ENCODE assay signal across 12 cellular contexts in genomic region chr15:67104453-67104852, GRCh38. TPM values are rescaled to one million over a fixed set of nuclear protein-coding genes. Genes with fewer than 3 reads are reported as not detected.
DNase-seq lines count a peak whose midpoint lies in the region; ATAC-seq and TF ChIP-seq lines count a peak whose summit lies in the region.
"Had no signal": no experiment of that assay in that cellular context is flagged by ENCODE, and none has a peak within 500 bp of the region (broad histone marks: within the 10 kb centered on the region; RNA-seq: fewer than 3 reads in every experiment).

No MANE protein-coding gene starts in this region.

- H3K36me3 Mint-ChIP-seq in CD8-positive, alpha-beta T cell, result no peaks in the 10 kb centered on the region

- WGBS in sigmoid colon, 2 donors, result 66 to 82% methylated on average over 8 of the region's 8 CpGs

- H3K9me3 Mint-ChIP-seq in CD8-positive, alpha-beta T cell, result no peaks in the 10 kb centered on the region
- H3K9me3 Mint-ChIP-seq: IgD-negative memory B cell had no signal

- no peak for TF ChIP-seq EP300 in sigmoid colon (IDR thresholded peaks at IDR 0.05)

- DNase-seq in CD8-positive, alpha-beta T cell, result no peak
- DNase-seq in Peyer's patch, result no peak
- no peak for DNase-seq in foreskin keratinocyte
- DNase-seq in sigmoid colon, result no peak
- DNase-seq in glomerular visceral epithelial cell (ENCODE audit: extremely low spot score), result no peak
- no peak for DNase-seq in activated CD4-positive, alpha-beta T cell treated with anti-CD3 and anti-CD28 coated beads for 1 hour
- DNase-seq in pons (ENCODE audit: low spot score), result no peak
- DNase-seq: DMS53, NCI-H2081 had no signal

- TF ChIP-seq CTCF in CD8-positive, alpha-beta T cell (IDR thresholded peaks at IDR 0.05), result no peak
- TF ChIP-seq CTCF in Peyer's patch (IDR thresholded peaks at IDR 0.05) (no peak), foreskin keratinocyte (conservative IDR thresholded peaks at IDR 0.05) (no peak), sigmoid colon (IDR thresholded peaks at IDR 0.05) (no peak)

- H3K27ac ChIP-seq in CD8-positive, alpha-beta T cell (ENCODE audit: low read depth, low read length), result no peak overlapping the region
- peak overlapping the region; percentile 59 to 84 (median 78) for H3K27ac ChIP-seq in Peyer's patch
- peak overlapping the region; percentile 98 for H3K27ac ChIP-seq in foreskin keratinocyte
- H3K27ac ChIP-seq in sigmoid colon, result peak overlapping the region; percentile 72 to 88 (median 84)
- H3K27ac ChIP-seq: parathyroid adenoma had no signal

- no peaks in the 10 kb centered on the region for H3K27me3 ChIP-seq in CD8-positive, alpha-beta T cell (ENCODE audit: insufficient read depth, low read length)
- H3K27me3 ChIP-seq in Peyer's patch (no peaks in the 10 kb centered on the region), foreskin keratinocyte (no peaks in the 10 kb centered on the region), sigmoid colon (no peaks in the 10 kb centered on the region)

- H3K9me3 ChIP-seq in CD8-positive, alpha-beta T cell (ENCODE audit: low read length), result no peaks in the 10 kb centered on the region
- H3K9me3 ChIP-seq in Peyer's patch, result no peaks in the 10 kb centered on the region
- no peaks in the 10 kb centered on the region for H3K9me3 ChIP-seq in sigmoid colon

- peak overlapping the region; percentile 80 for H3K27ac Mint-ChIP-seq in CD8-positive, alpha-beta T cell

- peaks cover 74% of the 10 kb centered on the region for H3K4me1 ChIP-seq in CD8-positive, alpha-beta T cell (ENCODE audit: insufficient read depth, low read length)
- H3K4me1 ChIP-seq in Peyer's patch, result peaks cover 5 to 70% (median 41%) of the 10 kb centered on the region in 4 donors
- H3K4me1 ChIP-seq in foreskin keratinocyte, result peaks cover 67% of the 10 kb centered on the region
- peaks cover 0 to 93% (median 83%) of the 10 kb centered on the region in 4 donors for H3K4me1 ChIP-seq in sigmoid colon

- POLR2A ChIA-PET in CD8-positive, alpha-beta T cell (lab: Charles Lee), result interaction anchor here (1.5 to 1.7 kb wide), 2 partner anchors 16 to 31 kb away, joined by 3 to 5 read pairs; no protein-coding TSS in a partner anchor

- CTCF ChIA-PET in CD8-positive, alpha-beta T cell (lab: Charles Lee), result interaction anchor here (0.6 to 1.8 kb wide), 5 partner anchors 13 to 201 kb away, joined by 3 to 5 read pairs (median 3); no protein-coding TSS in a partner anchor

- H3K27me3 Mint-ChIP-seq in CD8-positive, alpha-beta T cell (ENCODE audit: low read depth), result no peaks in the 10 kb centered on the region

- intact Hi-C loops in CD8-positive, alpha-beta T cell (cut with DNase I, micrococcal nuclease), result loop anchor here (5.0 kb wide), 2 partner anchors 37 to 43 kb away; partner anchors contain the start of gene SMAD3 (in 1 of the 2)
- intact Hi-C loops in sigmoid colon (cut with DNase I), result no loop called here

- peak overlapping the region; percentile 68 for H3K4me3 Mint-ChIP-seq in CD8-positive, alpha-beta T cell

- H3K36me3 ChIP-seq in CD8-positive, alpha-beta T cell (ENCODE audit: insufficient read depth, low read length), result no peaks in the 10 kb centered on the region
- H3K36me3 ChIP-seq in Peyer's patch (no peaks in the 10 kb centered on the region), sigmoid colon (no peaks in the 10 kb centered on the region)

- H3K4me3 ChIP-seq in CD8-positive, alpha-beta T cell (ENCODE audit: low read depth, low read length), result no peak overlapping the region
- H3K4me3 ChIP-seq in Peyer's patch, result no peak overlapping the region
- no peak overlapping the region for H3K4me3 ChIP-seq in sigmoid colon

- TF ChIP-seq POLR2A in Peyer's patch (IDR thresholded peaks at IDR 0.05), result no peak
- no peak for TF ChIP-seq POLR2A in sigmoid colon (IDR thresholded peaks at IDR 0.05)

- ATAC-seq in CD8-positive, alpha-beta T cell, result no peak
- no peak for ATAC-seq in foreskin keratinocyte
- no peak for ATAC-seq in HG03342 (IDR thresholded peaks at IDR 0.05; ENCODE audit: unreplicated experiment)

- peaks cover 21% of the 10 kb centered on the region for H3K4me1 Mint-ChIP-seq in CD8-positive, alpha-beta T cell (ENCODE audit: low read depth)

RNA-seq across cellular contexts. Expression of gene SMAD3, which starts 39.1 kb away (rescaled TPM):
- 10 to 100 TPM; 25.4 to 29.0 TPM for total RNA-seq in CD8-positive, alpha-beta T cell
- total RNA-seq in Peyer's patch, result 10 to 100 TPM; 43.7 to 80.0 (median 60.2) TPM
- total RNA-seq in foreskin keratinocyte, result 49.9 and 57.4 TPM in 2 replicates
- polyA plus RNA-seq in foreskin keratinocyte, result 27.2 and 29.4 TPM in 2 replicates
- 10 to 100 TPM; 17.8 to 28.2 (median 18.4) TPM for total RNA-seq in sigmoid colon
- polyA plus RNA-seq in sigmoid colon, result 10 to 100 TPM; 12.5 to 23.2 (median 13.8) TPM
